6 cellular contexts compared by ENCODE assay signal in the genomic region with DNA sequence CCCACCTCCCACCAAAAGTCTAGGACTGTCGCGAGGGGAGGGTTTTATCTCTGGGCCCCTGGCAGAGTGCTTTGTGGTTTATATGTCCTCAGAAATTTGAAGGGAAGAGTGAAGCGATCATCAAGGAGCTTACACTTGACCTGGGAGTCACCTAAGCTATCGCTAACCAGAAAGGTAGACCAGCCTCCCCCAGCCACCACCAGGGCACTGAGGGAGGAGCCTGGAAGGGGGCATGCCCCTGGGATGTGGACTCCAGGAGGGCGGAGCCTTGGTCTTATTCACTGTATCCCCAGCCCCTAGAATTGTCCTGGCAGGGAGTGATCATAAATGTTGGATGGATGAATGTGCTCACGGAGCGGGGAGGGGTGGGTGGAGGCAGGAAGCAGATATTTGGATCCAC. TPM values are rescaled to one million over a fixed set of nuclear protein-coding genes. Genes with fewer than 3 reads are reported as not detected.
"Had no signal": no experiment of that assay in that cellular context is flagged by ENCODE, and none has a peak within 500 bp of the region (broad histone marks: within the 10 kb centered on the region; RNA-seq: fewer than 3 reads in every experiment).

No MANE protein-coding gene starts in this region.

RNA-seq across cellular contexts. Expression of a gene that starts 16.9 kb away (rescaled TPM):
- total RNA-seq: LHCN-M2, MCF 10A, NCI-H460, OCI-LY7, PC-9, SK-MEL-5 had no signal
